Comparison of ENCODE assay signal across 10 cellular contexts in genomic region chr17:7575959-7576358, GRCh38. TPM values are rescaled to one million over a fixed set of nuclear protein-coding genes. Genes with fewer than 3 reads are reported as not detected.
DNase-seq lines count a peak whose midpoint lies in the region; ATAC-seq and TF ChIP-seq lines count a peak whose summit lies in the region.
"Had no signal": no experiment of that assay in that cellular context is flagged by ENCODE, and none has a peak within 500 bp of the region (broad histone marks: within the 10 kb centered on the region; RNA-seq: fewer than 3 reads in every experiment).

No MANE protein-coding gene starts in this region.

- 96 to 100% methylated on average over 5 to 7 of the region's 7 CpGs for WGBS in mesodermal cell (ENCODE audit: insufficient coverage in 2 of 2), 2 experiments
- 73 to 75% methylated on average over 7 of the region's 7 CpGs for WGBS in heart right ventricle, 2 donors

- peaks cover 34 to 50% (median 47%) of the 10 kb centered on the region in 3 donors for H3K4me1 Mint-ChIP-seq in IgD-negative memory B cell

- peaks cover 63 to 79% (median 72%) of the 10 kb centered on the region in 11 experiments for H3K36me3 ChIP-seq in BLaER1 treated with 17β-estradiol and CSF1 and Interleukin-3, amounts not matched to agents 10 nM and 100 nM
- H3K36me3 ChIP-seq in adipocyte (ENCODE audit: control insufficient read depth, insufficient read depth, low read length, severe bottlenecking) (peaks cover 57% of the 10 kb centered on the region), mesodermal cell (ENCODE audit: control insufficient read depth, insufficient read depth, low read length) (peaks cover 74% of the 10 kb centered on the region), heart right ventricle (peaks cover 9 to 63% (median 53%) of the 10 kb centered on the region in 9 donors)

- peak overlapping the region; percentile 39 to 100 (median 100); a peak in 20 of 22 replicates for H3K27ac ChIP-seq in BLaER1 treated with 17β-estradiol and CSF1 and Interleukin-3, amounts not matched to agents 10 nM and 100 nM
- H3K27ac ChIP-seq in mesodermal cell (ENCODE audit: low read depth, low read length, severe bottlenecking) (peak overlapping the region; percentile 20), heart right ventricle (peak overlapping the region in 2 of 10 donors; percentile 53 to 99)

- H3K4me3 Mint-ChIP-seq in IgD-negative memory B cell, result peak overlapping the region in 2 of 4 donors; percentile 52 to 93

- peak overlapping the region; percentile 97 to 100 (median 99) for H3K4me3 ChIP-seq in BLaER1 treated with 17β-estradiol and CSF1 and Interleukin-3, amounts not matched to agents 10 nM and 100 nM
- H3K4me3 ChIP-seq in adipocyte (ENCODE audit: low read length) (peak overlapping the region; percentile 91), mesodermal cell (ENCODE audit: extremely low read depth, insufficient read depth, low read length, poor library complexity, severe bottlenecking) (no peak overlapping the region), heart right ventricle (no peak overlapping the region)

- peak overlapping the region; percentile 63 to 96 (median 87) for H3K27ac Mint-ChIP-seq in IgD-negative memory B cell

- DNase-seq in adipocyte (ENCODE audit: low read depth) (no peak), NCI-H446 (lab: John Stamatoyannopoulos, UW) (no peak), heart right ventricle (no peak), SHP77 (lab: John Stamatoyannopoulos, UW) (no peak), superior temporal gyrus (ENCODE audit: extremely low spot score) (no peak)
- DNase-seq: dorsolateral prefrontal cortex, SW 1271 had no signal

- H3K36me3 Mint-ChIP-seq in IgD-negative memory B cell, result peaks cover 7% of the 10 kb centered on the region

- H3K9ac ChIP-seq in BLaER1 treated with 17β-estradiol and CSF1 and Interleukin-3, amounts not matched to agents 10 nM and 100 nM, result peak overlapping the region; percentile 99 to 100 (median 100)
- H3K9ac ChIP-seq in adipocyte (ENCODE audit: low read length), result peak overlapping the region; percentile 100

- H4K20me1 ChIP-seq in BLaER1 treated with 17β-estradiol and CSF1 and Interleukin-3, amounts not matched to agents 10 nM and 100 nM, result peaks cover 56 to 80% (median 64%) of the 10 kb centered on the region in 11 experiments

- peaks cover 0 to 4% (median 0%) of the 10 kb centered on the region in 11 experiments; a peak in 5 of 22 replicates for H3K9me3 ChIP-seq in BLaER1 treated with 17β-estradiol and CSF1 and Interleukin-3, amounts not matched to agents 10 nM and 100 nM (replicated peaks in 1 of 11)
- no peaks in the 10 kb centered on the region for H3K9me3 ChIP-seq in adipocyte (ENCODE audit: control insufficient read depth, low read length)
- no peaks in the 10 kb centered on the region for H3K9me3 ChIP-seq in mesodermal cell (ENCODE audit: control insufficient read depth, low read length)
- no peaks in the 10 kb centered on the region for H3K9me3 ChIP-seq in heart right ventricle

- H3K4me1 ChIP-seq in BLaER1 treated with 17β-estradiol and CSF1 and Interleukin-3, amounts not matched to agents 10 nM and 100 nM, result peaks cover 46 to 79% (median 73%) of the 10 kb centered on the region in 10 experiments
- H3K4me1 ChIP-seq in adipocyte (ENCODE audit: control insufficient read depth, insufficient read depth, low read length), result peaks cover 67% of the 10 kb centered on the region
- peaks cover 36% of the 10 kb centered on the region for H3K4me1 ChIP-seq in mesodermal cell (ENCODE audit: control insufficient read depth, insufficient read depth, low read length, poor library complexity, severe bottlenecking)
- peaks cover 17 to 82% (median 45%) of the 10 kb centered on the region in 9 donors for H3K4me1 ChIP-seq in heart right ventricle

- no peak for TF ChIP-seq CTCF in heart right ventricle (IDR thresholded peaks at IDR 0.05)

- no peaks in the 10 kb centered on the region for H3K27me3 ChIP-seq in BLaER1 treated with 17β-estradiol and CSF1 and Interleukin-3, amounts not matched to agents 10 nM and 100 nM
- no peaks in the 10 kb centered on the region for H3K27me3 ChIP-seq in adipocyte (replicated peaks; ENCODE audit: control insufficient read depth, insufficient read depth, low read length)
- no peaks in the 10 kb centered on the region for H3K27me3 ChIP-seq in heart right ventricle
- H3K27me3 ChIP-seq: dorsolateral prefrontal cortex had no signal

- peak overlapping the region; percentile 81 to 100 (median 98) for H3K4me2 ChIP-seq in BLaER1 treated with 17β-estradiol and CSF1 and Interleukin-3, amounts not matched to agents 10 nM and 100 nM

- no peaks in the 10 kb centered on the region for H3K27me3 Mint-ChIP-seq in IgD-negative memory B cell

- no peaks in the 10 kb centered on the region for H3K9me3 Mint-ChIP-seq in IgD-negative memory B cell

- intact Hi-C loops in heart right ventricle (cut with DNase I), result loop anchor here in 1 of 10 donors (10.0 kb wide), 1 partner anchor 321 kb away; the partner anchor contains the start of genes CTDNEP1 and ELP5

- no peak for ATAC-seq in heart right ventricle

RNA-seq across cellular contexts. Expression of gene CD68, which starts 3.5 kb away (rescaled TPM):
- polyA plus RNA-seq in IgD-negative memory B cell (26.9 TPM), heart right ventricle (10 to 100 TPM; 15.7 to 40.0 TPM)
- polyA plus RNA-seq in mesodermal cell (2013, experiment 1 of 2), result 5.8 TPM
- 4.1 TPM for polyA plus RNA-seq in mesodermal cell (2013, experiment 2 of 2)
- total RNA-seq in heart right ventricle, result 100 to 1,000 TPM in 1 of 10 donors, 10 to 100 TPM in 4, 1 to 10 TPM in 5; 4.7 to 128 (median 13.0) TPM

RNA-seq across cellular contexts. Expression of gene MPDU1, which starts 7.7 kb away (rescaled TPM):
- 37.9 TPM for polyA plus RNA-seq in IgD-negative memory B cell
- 43.3 TPM for polyA plus RNA-seq in mesodermal cell (2013, experiment 1 of 2)
- polyA plus RNA-seq in mesodermal cell (2013, experiment 2 of 2), result 44.5 TPM
- total RNA-seq in heart right ventricle, result 10 to 100 TPM; 20.1 to 39.8 (median 23.5) TPM
- 10 to 100 TPM; 42.8 to 64.9 TPM for polyA plus RNA-seq in heart right ventricle

RNA-seq across cellular contexts. Expression of gene SOX15, which starts 13.9 kb away (rescaled TPM):
- polyA plus RNA-seq in IgD-negative memory B cell (not detected), heart right ventricle (1 to 10 TPM in 1 of 2 donors, under 1 TPM in 1; 0.78 to 2.6 TPM)
- not detected for polyA plus RNA-seq in mesodermal cell (2013, experiment 1 of 2)
- 0.61 TPM for polyA plus RNA-seq in mesodermal cell (2013, experiment 2 of 2)
- 1 to 10 TPM in 6 of 10 donors, under 1 TPM in 4; 0.23 to 1.7 (median 1.2) TPM for total RNA-seq in heart right ventricle

RNA-seq across cellular contexts. Expression of gene SENP3, which starts 14.2 kb away (rescaled TPM):
- polyA plus RNA-seq in IgD-negative memory B cell (19.0 TPM), heart right ventricle (10 to 100 TPM; 33.1 to 46.6 TPM)
- 53.6 TPM for polyA plus RNA-seq in mesodermal cell (2013, experiment 1 of 2)
- 65.0 TPM for polyA plus RNA-seq in mesodermal cell (2013, experiment 2 of 2)
- total RNA-seq in heart right ventricle, result 10 to 100 TPM; 22.4 to 34.3 (median 27.1) TPM

RNA-seq across cellular contexts. Expression of gene TNFSF13, which starts 17.4 kb away (rescaled TPM):
- polyA plus RNA-seq in IgD-negative memory B cell, result 5.1 TPM
- 1.5 TPM for polyA plus RNA-seq in mesodermal cell (2013, experiment 1 of 2)
- 0.91 TPM for polyA plus RNA-seq in mesodermal cell (2013, experiment 2 of 2)
- 10 to 100 TPM in 2 of 10 donors, 1 to 10 TPM in 8; 4.1 to 25.0 (median 6.9) TPM for total RNA-seq in heart right ventricle
- 1 to 10 TPM; 7.5 to 8.0 TPM for polyA plus RNA-seq in heart right ventricle

Comparison
In these comparisons a context has a peak if more than half of its experiments do, and no peak if none do; other contexts are left out.
1. H3K4me3 ChIP-seq: peak in BLaER1 treated with 17β-estradiol and CSF1 and Interleukin-3, amounts not matched to agents 10 nM and 100 nM (10 of 10) and adipocyte (single experiment); none in mesodermal cell (single experiment) and heart right ventricle (0 of 10).